1 cellular context compared by ENCODE assay signal in genomic region chr2:174957049-174957448, GRCh38.
TF ChIP-seq lines count a peak whose summit lies in the region.

No MANE protein-coding gene starts in this region.

TF ChIP-seq in IMR-90, 13 proteins besides CTCF, POLR2A, EP300 and RAD21:
- no peak for TF ChIP-seq CEBPB (IDR thresholded peaks at IDR 0.05; ENCODE audit: low read depth, low read length)
- TF ChIP-seq, protein P1, sequence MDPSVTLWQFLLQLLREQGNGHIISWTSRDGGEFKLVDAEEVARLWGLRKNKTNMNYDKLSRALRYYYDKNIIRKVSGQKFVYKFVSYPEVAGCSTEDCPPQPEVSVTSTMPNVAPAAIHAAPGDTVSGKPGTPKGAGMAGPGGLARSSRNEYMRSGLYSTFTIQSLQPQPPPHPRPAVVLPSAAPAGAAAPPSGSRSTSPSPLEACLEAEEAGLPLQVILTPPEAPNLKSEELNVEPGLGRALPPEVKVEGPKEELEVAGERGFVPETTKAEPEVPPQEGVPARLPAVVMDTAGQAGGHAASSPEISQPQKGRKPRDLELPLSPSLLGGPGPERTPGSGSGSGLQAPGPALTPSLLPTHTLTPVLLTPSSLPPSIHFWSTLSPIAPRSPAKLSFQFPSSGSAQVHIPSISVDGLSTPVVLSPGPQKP (IDR thresholded peaks at IDR 0.05; ENCODE audit: borderline replicate concordance, low read depth, low read length): no peak
- no peak for TF ChIP-seq CHD1 (IDR thresholded peaks at IDR 0.05; ENCODE audit: low read depth, low read length)
- no peak for TF ChIP-seq MXI1 (IDR thresholded peaks at IDR 0.05; ENCODE audit: borderline replicate concordance, low read depth, low read length)
- no peak for TF ChIP-seq RFX5 (IDR thresholded peaks at IDR 0.05; ENCODE audit: low read depth, low read length)
- no peak for TF ChIP-seq SMC3 (IDR thresholded peaks at IDR 0.05; ENCODE audit: low read depth, low read length)
- no peak for TF ChIP-seq MAFK (IDR thresholded peaks at IDR 0.05; ENCODE audit: low read depth, low read length)
- no peak for TF ChIP-seq FOS (IDR thresholded peaks at IDR 0.05; ENCODE audit: low read depth, low read length)
- TF ChIP-seq NFE2L2 (IDR thresholded peaks at IDR 0.05; ENCODE audit: low read depth, low read length): no peak
- TF ChIP-seq MAZ (IDR thresholded peaks at IDR 0.05; ENCODE audit: borderline replicate concordance, low read depth, low read length): no peak
- TF ChIP-seq BHLHE40 (IDR thresholded peaks at IDR 0.05; ENCODE audit: low read depth, low read length): no peak
- no peak for TF ChIP-seq USF2 (IDR thresholded peaks at IDR 0.05; ENCODE audit: low read depth, low read length)
- TF ChIP-seq RCOR1 (IDR thresholded peaks at IDR 0.05; ENCODE audit: insufficient replicate concordance, low read length): no peak
